In genomic region chr9:122226142-122226757, GRCh38 we compare ENCODE assay signal across 21 cellular contexts. TPM values are rescaled to one million over a fixed set of nuclear protein-coding genes. Genes with fewer than 3 reads are reported as not detected.
DNase-seq lines count a peak whose midpoint lies in the region; ATAC-seq, FAIRE-seq and TF ChIP-seq lines count a peak whose summit lies in the region.
"Had no signal": no experiment of that assay in that cellular context is flagged by ENCODE, and none has a peak within 500 bp of the region (broad histone marks: within the 10 kb centered on the region; RNA-seq: fewer than 3 reads in every experiment).

No MANE protein-coding gene starts in this region.

- H3K27me3 ChIP-seq in astrocyte (ENCODE audit: insufficient read depth, low read length) (peaks cover 90% of the 10 kb centered on the region), sigmoid colon (peaks cover 58 to 100% (median 94%) of the 10 kb centered on the region in 3 donors), Caco-2 (replicated peaks; ENCODE audit: control insufficient read depth, insufficient read depth, low read length) (peaks cover 1% of the 10 kb centered on the region; the same call in 1 of the 2 replicates)
- H3K27me3 ChIP-seq: SJSA1 had no signal

- H3K4me3 Mint-ChIP-seq in astrocyte (ENCODE audit: unreplicated experiment) (no peak overlapping the region), Caco-2 (ENCODE audit: unreplicated experiment) (no peak overlapping the region)
- H3K4me3 Mint-ChIP-seq: activated CD4-positive, alpha-beta T cell treated with anti-CD3 and anti-CD28 coated beads, Interleukin-2, amount 10 ng/mL, durations not matched to agents 7 days and 5 days had no signal

- CTCF ChIA-PET in Caco-2 (lab: Charles Lee), result no interaction called here

- H3K27ac ChIP-seq in astrocyte (ENCODE audit: low read depth, low read length) (no peak overlapping the region), kidney (ENCODE audit: low read depth in 2 of 2, low read length in 2 of 2) (no peak overlapping the region), sigmoid colon (no peak overlapping the region)
- H3K27ac ChIP-seq: 22Rv1, C4-2B, colonic mucosa, neutrophil, SJSA1, spleen had no signal

- peaks cover 2% of the 10 kb centered on the region for H3K4me1 Mint-ChIP-seq in astrocyte (ENCODE audit: low read depth, unreplicated experiment)
- no peaks in the 10 kb centered on the region for H3K4me1 Mint-ChIP-seq in Caco-2 (ENCODE audit: low read depth, unreplicated experiment)
- H3K4me1 Mint-ChIP-seq: activated CD4-positive, alpha-beta T cell treated with anti-CD3 and anti-CD28 coated beads, Interleukin-2, amount 10 ng/mL, durations not matched to agents 7 days and 5 days had no signal

- FAIRE-seq in astrocyte (lab: Jason Lieb, UNC), result no peak
- FAIRE-seq in kidney (lab: Jason Lieb, UNC), result no peak
- FAIRE-seq: GM12878 had no signal

- intact Hi-C loops in kidney (cut with DNase I) (no loop called here), sigmoid colon (cut with DNase I) (no loop called here), Caco-2 (cut with micrococcal nuclease; ENCODE audit: unreplicated experiment) (no loop called here)

- POLR2A ChIA-PET in Caco-2 (lab: Charles Lee), result no interaction called here

- ATAC-seq in GM19467 (IDR thresholded peaks at IDR 0.05; ENCODE audit: unreplicated experiment), result no peak
- ATAC-seq: GM12878; stimulated activated naive CD8-positive, alpha-beta T cell treated with anti-CD3 and anti-CD28 coated beads, Interleukin-15, Interleukin-2, amounts not matched to agents 100 U/mL and 50 U/mL, for 24 hours had no signal

- WGBS in sigmoid colon, 2 donors, result 7 to 17% methylated on average over 51 of the region's 51 CpGs

- TF ChIP-seq POLR2A in sigmoid colon (IDR thresholded peaks at IDR 0.05), result no peak

- H3K27ac Mint-ChIP-seq in astrocyte (ENCODE audit: unreplicated experiment) (peak overlapping the region; percentile 58), Caco-2 (ENCODE audit: unreplicated experiment) (no peak overlapping the region)
- H3K27ac Mint-ChIP-seq: activated CD4-positive, alpha-beta T cell treated with anti-CD3 and anti-CD28 coated beads, Interleukin-2, amount 10 ng/mL, durations not matched to agents 7 days and 5 days had no signal

- H3K4me3 ChIP-seq in astrocyte (ENCODE audit: insufficient read depth, low read depth, low read length) (peak overlapping the region; percentile 17), kidney (ENCODE audit: low read length in 2 of 2) (peak overlapping the region in 1 of 2 donors; percentile 22), sigmoid colon (peak overlapping the region; percentile 2 to 34 (median 20)), Caco-2 (ENCODE audit: low read depth, low read length) (no peak overlapping the region)
- H3K4me3 ChIP-seq: colonic mucosa, GM12878, SJSA1 had no signal

- no TSS peak for BruUV-seq in Caco-2 (replicated peaks; lab: Mats Ljungman, UMichigan)

- no peaks in the 10 kb centered on the region for H3K36me3 ChIP-seq in astrocyte (ENCODE audit: insufficient read depth, low read length)
- no peaks in the 10 kb centered on the region for H3K36me3 ChIP-seq in kidney (ENCODE audit: control insufficient read depth in 1 of 2, insufficient read depth in 2 of 2, low read length in 2 of 2)
- no peaks in the 10 kb centered on the region for H3K36me3 ChIP-seq in sigmoid colon
- H3K36me3 ChIP-seq in Caco-2 (ENCODE audit: control insufficient read depth, insufficient read depth, low read length), result no peaks in the 10 kb centered on the region
- H3K36me3 ChIP-seq: colonic mucosa, neutrophil, spleen had no signal

- H3K9me3 Mint-ChIP-seq in astrocyte (ENCODE audit: unreplicated experiment) (peaks cover 17% of the 10 kb centered on the region), Caco-2 (ENCODE audit: unreplicated experiment) (no peaks in the 10 kb centered on the region)
- H3K9me3 Mint-ChIP-seq: activated CD4-positive, alpha-beta T cell treated with anti-CD3 and anti-CD28 coated beads, Interleukin-2, amount 10 ng/mL, durations not matched to agents 7 days and 5 days had no signal

- H3K9ac ChIP-seq in astrocyte (ENCODE audit: low read length) (no peak overlapping the region), kidney (ENCODE audit: low read length in 2 of 2) (no peak overlapping the region)

- H3K27me3 Mint-ChIP-seq in astrocyte (ENCODE audit: low read depth, unreplicated experiment), result peaks cover 59% of the 10 kb centered on the region
- peaks cover 5% of the 10 kb centered on the region for H3K27me3 Mint-ChIP-seq in Caco-2 (ENCODE audit: insufficient read depth, unreplicated experiment)

- no peak for TF ChIP-seq EP300 in sigmoid colon (IDR thresholded peaks at IDR 0.05)

- H4K20me1 ChIP-seq in astrocyte (ENCODE audit: insufficient read depth, low read length), result peaks cover 5% of the 10 kb centered on the region

- H3K9me3 ChIP-seq in astrocyte (ENCODE audit: insufficient read depth, low read depth, low read length) (peaks cover 3% of the 10 kb centered on the region), kidney (ENCODE audit: control insufficient read depth in 1 of 2, low read length in 2 of 2) (no peaks in the 10 kb centered on the region), sigmoid colon (no peaks in the 10 kb centered on the region), Caco-2 (no peaks in the 10 kb centered on the region)
- H3K9me3 ChIP-seq: colonic mucosa, neutrophil, SJSA1, spleen had no signal

- H3K79me2 ChIP-seq in astrocyte (ENCODE audit: insufficient read depth, low read length), result no peaks in the 10 kb centered on the region

- TF ChIP-seq CTCF in astrocyte (IDR thresholded peaks at IDR 0.05; ENCODE audit: insufficient read depth, low read depth, low read length) (no peak), kidney (IDR thresholded peaks at IDR 0.05; ENCODE audit: borderline replicate concordance, extremely low read depth, insufficient read depth) (no peak), sigmoid colon (IDR thresholded peaks at IDR 0.05) (no peak), Caco-2 (IDR thresholded peaks at IDR 0.05; ENCODE audit: insufficient read depth in 1 of 2, low read depth in 1 of 2, low read length in 1 of 2, severe bottlenecking in 1 of 2, unreplicated experiment in 1 of 2) (no peak)

- H3K36me3 Mint-ChIP-seq in astrocyte (ENCODE audit: low read depth, unreplicated experiment) (peaks cover 3% of the 10 kb centered on the region), Caco-2 (ENCODE audit: insufficient read depth, unreplicated experiment) (no peaks in the 10 kb centered on the region)

- H2AFZ ChIP-seq in astrocyte (ENCODE audit: low read depth, low read length), result peak overlapping the region; percentile 18

- H3K4me2 ChIP-seq in astrocyte (ENCODE audit: low read length), result peak overlapping the region; percentile 39

- H3K4me1 ChIP-seq in astrocyte (ENCODE audit: insufficient read depth, low read length), result peaks cover 8% of the 10 kb centered on the region
- peaks cover 0 to 5% of the 10 kb centered on the region in 2 donors for H3K4me1 ChIP-seq in kidney (ENCODE audit: control insufficient read depth in 1 of 2, insufficient read depth in 1 of 2, low read depth in 1 of 2, low read length in 2 of 2)
- peaks cover 0 to 41% (median 40%) of the 10 kb centered on the region in 4 donors for H3K4me1 ChIP-seq in sigmoid colon
- 0 out of 2 replicates have a peak, but pooled peaks cover 5% of the 10 kb centered on the region for H3K4me1 ChIP-seq in Caco-2
- H3K4me1 ChIP-seq: colonic mucosa had no signal

- DNase-seq in DMS 273 (lab: John Stamatoyannopoulos, UW; ENCODE audit: unreplicated experiment) (peak; percentile 36), DMS 273 treated with DMSO at 0.1 percent for 48 hours (lab: John Stamatoyannopoulos, UW) (no peak), astrocyte (ENCODE audit: low read depth) (no peak), kidney (peak; percentile 72), sigmoid colon (no peak), Caco-2 (no peak)
- no peak for DNase-seq in activated effector memory CD4-positive, alpha-beta T cell treated with Interleukin-2 at 50 U/mL for 16 hours
- DNase-seq: activated CD4-positive, alpha-beta T cell treated with anti-CD3 and anti-CD28 coated beads, Interleukin-2, amount 10 ng/mL, durations not matched to agents 7 days and 5 days; amniotic stem cell; colonic mucosa; NCI-H1694 treated with DMSO at 0.1 percent for 48 hours; NCI-H510A; spleen; stimulated activated naive CD8-positive, alpha-beta T cell treated with anti-CD3 and anti-CD28 coated beads, Interleukin-15, Interleukin-2, amounts not matched to agents 100 U/mL and 50 U/mL, for 24 hours had no signal

RNA-seq across cellular contexts. Expression of gene LHX6, which starts 2.5 kb away (rescaled TPM):
- 0.34 and 0.53 TPM in 2 replicates for total RNA-seq in astrocyte
- 4.9 TPM for total RNA-seq in kidney
- polyA plus RNA-seq in kidney (ENCODE audit: insufficient read depth, low read depth, low replicate concordance), result 0.82 TPM
- total RNA-seq in sigmoid colon, result 1 to 10 TPM in 3 of 4 donors, under 1 TPM in 1; 0.99 to 4.7 (median 1.5) TPM
- polyA plus RNA-seq in sigmoid colon, result 1 to 10 TPM in 1 of 3 donors, under 1 TPM in 2; 0.46 to 2.1 (median 0.60) TPM
- 6.1 and 7.6 TPM in 2 replicates for total RNA-seq in Caco-2 (2022)
- total RNA-seq: activated CD4-positive, alpha-beta T cell treated with anti-CD3 and anti-CD28 coated beads, Interleukin-2, amount 10 ng/mL, durations not matched to agents 7 days and 5 days; GM12878; OCI-LY7 had no signal
- polyA plus RNA-seq: GM12878 had no signal

RNA-seq across cellular contexts. Expression of gene RBM18, which starts 38.4 kb away (rescaled TPM):
- 28.6 and 29.1 TPM in 2 replicates for total RNA-seq in astrocyte
- 18.5 TPM for total RNA-seq in kidney
- polyA plus RNA-seq in kidney (ENCODE audit: insufficient read depth, low read depth, low replicate concordance), result 17.5 TPM
- total RNA-seq in sigmoid colon, result 10 to 100 TPM; 11.9 to 16.8 (median 13.0) TPM
- 10 to 100 TPM in 2 of 3 donors, 1 to 10 TPM in 1; 8.2 to 11.8 (median 10.2) TPM for polyA plus RNA-seq in sigmoid colon
- 20.6 and 23.1 TPM in 2 replicates for total RNA-seq in Caco-2 (2022)

RNA-seq across cellular contexts. Expression of gene MRRF, which starts 38.4 kb away (rescaled TPM):
- total RNA-seq in astrocyte (24.0 and 24.1 TPM in 2 replicates), kidney (44.9 TPM), sigmoid colon (10 to 100 TPM; 29.9 to 40.7 (median 33.9) TPM), Caco-2 (2022) (61.7 and 64.6 TPM in 2 replicates)
- polyA plus RNA-seq in kidney (ENCODE audit: insufficient read depth, low read depth, low replicate concordance) (38.8 TPM), sigmoid colon (10 to 100 TPM; 38.2 to 46.7 (median 38.4) TPM)

Comparison
In these comparisons a context has a peak if more than half of its experiments do, and no peak if none do; other contexts are left out.
1. DNase-seq: peak in DMS 273 (single experiment) and kidney (single experiment); none in DMS 273 treated with DMSO at 0.1 percent for 48 hours (single experiment), astrocyte (single experiment), sigmoid colon (single experiment), activated effector memory CD4-positive, alpha-beta T cell treated with Interleukin-2 at 50 U/mL for 16 hours (single experiment) and Caco-2 (0 of 2).